In the genomic region with DNA sequence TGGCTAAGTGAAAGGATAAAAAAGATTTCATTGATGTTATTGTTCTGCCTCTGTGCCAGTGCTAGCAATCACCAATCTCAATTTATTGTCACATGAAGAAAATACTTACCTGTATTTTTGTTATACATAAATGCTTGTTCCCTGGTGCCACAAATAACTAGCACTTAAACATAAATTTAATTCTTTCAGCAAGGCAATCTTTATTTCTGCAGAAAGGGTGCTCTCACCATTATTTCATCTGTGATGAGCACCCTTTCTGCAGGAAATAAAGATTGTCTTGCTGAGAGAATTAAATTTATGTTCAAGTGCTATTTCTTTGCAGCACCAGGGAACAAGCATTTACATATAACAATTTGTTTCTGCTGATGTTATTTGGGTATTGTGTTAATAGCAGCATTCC, we compare ENCODE assay signal across 26 cellular contexts.
"Had no signal": no experiment of that assay in that cellular context is flagged by ENCODE, and none has a peak within 500 bp of the region (broad histone marks: within the 10 kb centered on the region; RNA-seq: fewer than 3 reads in every experiment).

No MANE protein-coding gene starts in this region.

- DNase-seq: occipital lobe; ovary; posterior cingulate gyrus; psoas muscle; right cardiac atrium; right lobe of liver; sigmoid colon; small intestine; stimulated activated CD4-positive, alpha-beta T cell treated with anti-CD3 and anti-CD28 coated beads, Interleukin-15, amount 100 ng/mL, for 24 hours; stimulated activated CD4-positive, alpha-beta T cell treated with anti-CD3 and anti-CD28 coated beads, Interleukin-2, amount 100 ng/mL, for 24 hours; stimulated activated CD4-positive, alpha-beta T cell treated with anti-CD3 and anti-CD28 coated beads, Interleukin-2, amount 100 ng/mL, for 48 hours; stimulated activated CD4-positive, alpha-beta T cell treated with anti-CD3 and anti-CD28 coated beads, Interleukin-4, amount 100 ng/mL, for 24 hours; stimulated activated naive B cell treated with anti-CD40 and anti-IgM and Interleukin-4, amounts not matched to agents 10 μg/mL and 1 μg/mL and 100 μg/mL, for 72 hours; stimulated activated naive CD4-positive, alpha-beta T cell treated with Interleukin-2 at 50 U/mL for 16 hours; stomach; thyroid gland; upper lobe of left lung had no signal

- ATAC-seq: psoas muscle; right cardiac atrium; right lobe of liver; stimulated activated effector memory CD8-positive, alpha-beta T cell treated with anti-CD3 and anti-CD28 coated beads, Interleukin-12 subunit alpha, Interleukin-12 subunit beta, amount 100 ng/mL, for 72 hours; stimulated activated naive B cell treated with anti-CD40 and anti-IgM and Interleukin-4, amounts not matched to agents 10 μg/mL and 1 μg/mL and 100 μg/mL, for 72 hours had no signal

- H3K27me3 Mint-ChIP-seq: progenitor cell of endocrine pancreas; stimulated activated naive B cell treated with anti-CD40 and anti-IgM and Interleukin-4, amounts not matched to agents 10 μg/mL and 1 μg/mL and 100 μg/mL, for 72 hours; stimulated activated naive CD8-positive, alpha-beta T cell treated with anti-CD3 and anti-CD28 coated beads, Interleukin-15, Interleukin-2, amounts not matched to agents 100 ng/mL and 50 ng/mL, for 24 hours had no signal

- H3K36me3 ChIP-seq: neural progenitor cell, ovary, right lobe of liver, sigmoid colon, stomach, thoracic aorta, thyroid gland, tibial nerve, upper lobe of left lung, vagina had no signal

- H3K4me3 Mint-ChIP-seq: nephron; neural progenitor cell; stimulated activated effector memory CD8-positive, alpha-beta T cell treated with anti-CD3 and anti-CD28 coated beads, Interleukin-12 subunit alpha, Interleukin-12 subunit beta, amount 100 ng/mL, for 72 hours; stimulated activated naive B cell treated with anti-CD40 and anti-IgM and Interleukin-4, amounts not matched to agents 10 μg/mL and 1 μg/mL and 100 μg/mL, for 72 hours; stimulated activated naive CD8-positive, alpha-beta T cell treated with anti-CD3 and anti-CD28 coated beads, Interleukin-15, Interleukin-2, amounts not matched to agents 100 ng/mL and 50 ng/mL, for 24 hours had no signal

- H3K27me3 ChIP-seq: neural progenitor cell, ovary, right lobe of liver, sigmoid colon, stomach, thyroid gland, tibial nerve, upper lobe of left lung, vagina had no signal

- H3K4me1 ChIP-seq: parathyroid adenoma, psoas muscle, stomach, thyroid gland, tibial nerve, upper lobe of left lung, vagina had no signal

- H3K27ac ChIP-seq: neural progenitor cell, ovary, parathyroid adenoma, psoas muscle, right lobe of liver, sigmoid colon, stomach, thoracic aorta, thyroid gland, tibial nerve, upper lobe of left lung, vagina had no signal

- H3K36me3 Mint-ChIP-seq: neural progenitor cell; stimulated activated effector memory CD8-positive, alpha-beta T cell treated with anti-CD3 and anti-CD28 coated beads, Interleukin-12 subunit alpha, Interleukin-12 subunit beta, amount 100 ng/mL, for 72 hours; stimulated activated naive B cell treated with anti-CD40 and anti-IgM and Interleukin-4, amounts not matched to agents 10 μg/mL and 1 μg/mL and 100 μg/mL, for 72 hours had no signal

- H3K27ac Mint-ChIP-seq: nephron; neural progenitor cell; progenitor cell of endocrine pancreas; stimulated activated effector memory CD8-positive, alpha-beta T cell treated with anti-CD3 and anti-CD28 coated beads, Interleukin-12 subunit alpha, Interleukin-12 subunit beta, amount 100 ng/mL, for 72 hours; stimulated activated naive B cell treated with anti-CD40 and anti-IgM and Interleukin-4, amounts not matched to agents 10 μg/mL and 1 μg/mL and 100 μg/mL, for 72 hours; stimulated activated naive CD8-positive, alpha-beta T cell treated with anti-CD3 and anti-CD28 coated beads, Interleukin-15, Interleukin-2, amounts not matched to agents 100 ng/mL and 50 ng/mL, for 24 hours had no signal

- H3K4me3 ChIP-seq: neural progenitor cell, ovary, psoas muscle, right lobe of liver, sigmoid colon, stomach, thoracic aorta, thyroid gland, tibial nerve, upper lobe of left lung, vagina had no signal

- H3K9me3 ChIP-seq: ovary, thyroid gland, vagina had no signal

- H3K4me1 Mint-ChIP-seq: stimulated activated effector memory CD8-positive, alpha-beta T cell treated with anti-CD3 and anti-CD28 coated beads, Interleukin-12 subunit alpha, Interleukin-12 subunit beta, amount 100 ng/mL, for 72 hours; stimulated activated naive B cell treated with anti-CD40 and anti-IgM and Interleukin-4, amounts not matched to agents 10 μg/mL and 1 μg/mL and 100 μg/mL, for 72 hours had no signal
